In genomic region chr22:42939941-42940653, GRCh38 we compare ENCODE assay signal across 8 cellular contexts.
DNase-seq lines count a peak whose midpoint lies in the region; ATAC-seq and TF ChIP-seq lines count a peak whose summit lies in the region.

No MANE protein-coding gene starts in this region.

- TF ChIP-seq CTCF in HEK293 (tag by site-specific recombination; IDR thresholded peaks at IDR 0.05) (no peak), hepatocyte (IDR thresholded peaks at IDR 0.05; ENCODE audit: poor library complexity) (no peak), spleen (IDR thresholded peaks at IDR 0.05 in 8 of 11, conservative IDR thresholded peaks at IDR 0.05 in 3 of 11) (no peak)

- peak overlapping the region; percentile 54 for H3K4me2 ChIP-seq in hepatocyte

- peaks cover 34% of the 10 kb centered on the region for H3K4me1 Mint-ChIP-seq in activated naive CD4-positive, alpha-beta T cell treated with anti-CD3 and anti-CD28 coated beads for 36 hours (ENCODE audit: low read depth)

- peaks cover 0 to 3% of the 10 kb centered on the region in 2 experiments; a peak in 1 of 3 replicates for H3K36me3 ChIP-seq in HEK293 (ENCODE audit: control insufficient read depth in 2 of 2, insufficient read depth in 1 of 2, low read length in 2 of 2)
- H3K36me3 ChIP-seq in adipocyte (ENCODE audit: control insufficient read depth, insufficient read depth, low read length, severe bottlenecking), result peaks cover 4% of the 10 kb centered on the region
- no peaks in the 10 kb centered on the region for H3K36me3 ChIP-seq in hepatocyte (replicated peaks; ENCODE audit: insufficient read depth, low read depth)
- H3K36me3 ChIP-seq in spleen, result peaks cover 0 to 10% (median 0%) of the 10 kb centered on the region in 6 donors

- TF ChIP-seq POLR2A in spleen (IDR thresholded peaks at IDR 0.05), result no peak

- H3K27me3 ChIP-seq in adipocyte (replicated peaks; ENCODE audit: control insufficient read depth, insufficient read depth, low read length), result no peaks in the 10 kb centered on the region
- no peaks in the 10 kb centered on the region for H3K27me3 ChIP-seq in hepatocyte
- no peaks in the 10 kb centered on the region for H3K27me3 ChIP-seq in spleen (replicated peaks in 1 of 7)

- no peaks in the 10 kb centered on the region for H3K9me2 ChIP-seq in hepatocyte (replicated peaks; ENCODE audit: insufficient read depth)

- DNase-seq in adipocyte (ENCODE audit: low read depth) (peak; percentile 69), hepatocyte (ENCODE audit: low spot score) (peak; percentile 82), spleen (no peak), DMS79 (lab: John Stamatoyannopoulos, UW) (no peak)
- no peak for DNase-seq in stimulated activated naive CD4-positive, alpha-beta T cell treated with Interleukin-2 at 50 U/mL for 16 hours (lab: John Stamatoyannopoulos, UW)
- no peak for DNase-seq in activated naive CD4-positive, alpha-beta T cell treated with anti-CD3 and anti-CD28 coated beads for 36 hours

- H3K4me3 ChIP-seq in HEK293 (ENCODE audit: low read depth, low read length) (no peak overlapping the region), adipocyte (ENCODE audit: low read length) (peak overlapping the region; percentile 21), hepatocyte (no peak overlapping the region), spleen (no peak overlapping the region)

- 46% methylated on average over 12 of the region's 12 CpGs for WGBS in hepatocyte (ENCODE audit: low lambda C conversion rate, missing lambda C conversion rate)
- 59 to 80% (median 76%) methylated on average over 12 of the region's 12 CpGs for WGBS in spleen, 5 donors

- POLR2A ChIA-PET in HEK293 (lab: Yijun Ruan, JAX), result interaction anchor here (0.6 to 1.3 kb wide), 3 partner anchors 14 to 74 kb away, joined by 3 read pairs; no protein-coding TSS in a partner anchor

- no peak overlapping the region for H3K9ac ChIP-seq in adipocyte (ENCODE audit: low read length)

- H4K20me1 ChIP-seq in hepatocyte (ENCODE audit: insufficient read depth, poor library complexity, severe bottlenecking), result peaks cover 17% of the 10 kb centered on the region

- CTCF ChIA-PET in HEK293 (lab: Yijun Ruan, JAX), result interaction anchor here (0.5 to 0.9 kb wide), 3 partner anchors 19 to 117 kb away, joined by 3 to 4 read pairs (median 3); no protein-coding TSS in a partner anchor
- CTCF ChIA-PET in activated naive CD4-positive, alpha-beta T cell treated with anti-CD3 and anti-CD28 coated beads for 36 hours (lab: Charles Lee), result no interaction called here

- H3K4me1 ChIP-seq in HEK293 (ENCODE audit: control insufficient read depth, insufficient read depth, low read length), result peaks cover 15% of the 10 kb centered on the region
- H3K4me1 ChIP-seq in adipocyte (ENCODE audit: control insufficient read depth, insufficient read depth, low read length), result peaks cover 46% of the 10 kb centered on the region
- peaks cover 35% of the 10 kb centered on the region for H3K4me1 ChIP-seq in hepatocyte (ENCODE audit: insufficient read depth)
- peaks cover 35 to 61% (median 54%) of the 10 kb centered on the region in 6 donors for H3K4me1 ChIP-seq in spleen

- H3K36me3 Mint-ChIP-seq in activated naive CD4-positive, alpha-beta T cell treated with anti-CD3 and anti-CD28 coated beads for 36 hours (ENCODE audit: low read depth), result peaks cover 1% of the 10 kb centered on the region

- no peak overlapping the region for H2AFZ ChIP-seq in hepatocyte

- H3K79me2 ChIP-seq in hepatocyte, result peaks cover 92% of the 10 kb centered on the region

- intact Hi-C loops in spleen (cut with DNase I; ENCODE audit: low total_unique reads), result no loop called here
- intact Hi-C loops in activated naive CD4-positive, alpha-beta T cell treated with anti-CD3 and anti-CD28 coated beads for 36 hours (cut with micrococcal nuclease), result no loop called here

- H3K9me3 ChIP-seq in HEK293 (ENCODE audit: control insufficient read depth, insufficient read depth, low read depth, low read length) (no peaks in the 10 kb centered on the region), adipocyte (ENCODE audit: control insufficient read depth, low read length) (no peaks in the 10 kb centered on the region), hepatocyte (ENCODE audit: low read depth) (no peaks in the 10 kb centered on the region), spleen (no peaks in the 10 kb centered on the region)

- H3K27me3 Mint-ChIP-seq in activated naive CD4-positive, alpha-beta T cell treated with anti-CD3 and anti-CD28 coated beads for 36 hours (ENCODE audit: low read depth), result no peaks in the 10 kb centered on the region

- H3K9me3 Mint-ChIP-seq in activated naive CD4-positive, alpha-beta T cell treated with anti-CD3 and anti-CD28 coated beads for 36 hours, result no peaks in the 10 kb centered on the region

- H3K27ac ChIP-seq in HEK293 (ENCODE audit: extremely low read depth, low read depth, low read length) (peak overlapping the region; percentile 38; the same call in 1 of the 2 replicates), hepatocyte (peak overlapping the region; percentile 92), spleen (peak overlapping the region in 5 of 8 donors; percentile 4 to 94 (median 79))

- ATAC-seq in HG03045 (IDR thresholded peaks at IDR 0.05; ENCODE audit: unreplicated experiment), result no peak

- H3K27ac Mint-ChIP-seq in activated naive CD4-positive, alpha-beta T cell treated with anti-CD3 and anti-CD28 coated beads for 36 hours, result no peak overlapping the region

- no peak overlapping the region for H3K4me3 Mint-ChIP-seq in activated naive CD4-positive, alpha-beta T cell treated with anti-CD3 and anti-CD28 coated beads for 36 hours

TF ChIP-seq in HEK293, 187 proteins besides CTCF, POLR2A, EP300 and RAD21 (continues in another document):
- peak; percentile 66 for TF ChIP-seq WT1 (tag by site-specific recombination; IDR thresholded peaks at IDR 0.05)
- 0 out of 2 replicates have a peak, but pooled peaks have one; percentile 3 for TF ChIP-seq ZNF654 (tag by site-specific recombination; IDR thresholded peaks at IDR 0.05; ENCODE audit: low read depth)
- TF ChIP-seq ZBTB8A (tag by site-specific recombination; IDR thresholded peaks at IDR 0.05), result no peak
- TF ChIP-seq, protein P1, sequence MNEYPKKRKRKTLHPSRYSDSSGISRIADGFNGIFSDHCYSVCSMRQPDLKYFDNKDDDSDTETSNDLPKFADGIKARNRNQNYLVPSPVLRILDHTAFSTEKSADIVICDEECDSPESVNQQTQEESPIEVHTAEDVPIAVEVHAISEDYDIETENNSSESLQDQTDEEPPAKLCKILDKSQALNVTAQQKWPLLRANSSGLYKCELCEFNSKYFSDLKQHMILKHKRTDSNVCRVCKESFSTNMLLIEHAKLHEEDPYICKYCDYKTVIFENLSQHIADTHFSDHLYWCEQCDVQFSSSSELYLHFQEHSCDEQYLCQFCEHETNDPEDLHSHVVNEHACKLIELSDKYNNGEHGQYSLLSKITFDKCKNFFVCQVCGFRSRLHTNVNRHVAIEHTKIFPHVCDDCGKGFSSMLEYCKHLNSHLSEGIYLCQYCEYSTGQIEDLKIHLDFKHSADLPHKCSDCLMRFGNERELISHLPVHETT (tag by site-specific recombination; IDR thresholded peaks at IDR 0.05), result peak; percentile 92
- TF ChIP-seq SP2 (tag by site-specific recombination; IDR thresholded peaks at IDR 0.05), result 0 out of 2 replicates have a peak, but pooled peaks have one; percentile 12
- TF ChIP-seq IKZF3 (tag by site-specific recombination; IDR thresholded peaks at IDR 0.05), result peak; percentile 72
- peak; percentile 53; the same call in 1 of the 2 replicates for TF ChIP-seq ZNF558 (tag by site-specific recombination; IDR thresholded peaks at IDR 0.05)
- peak; percentile 66 for TF ChIP-seq ZIC2 (tag by site-specific recombination; IDR thresholded peaks at IDR 0.05)
- no peak; the same call in 1 of the 2 replicates for TF ChIP-seq ZNF2 (tag by site-specific recombination; IDR thresholded peaks at IDR 0.05)
- TF ChIP-seq ZNF585B (tag by site-specific recombination; IDR thresholded peaks at IDR 0.05), result no peak
- TF ChIP-seq ZXDB (tag by site-specific recombination; IDR thresholded peaks at IDR 0.05), result 0 out of 2 replicates have a peak, but pooled peaks have one; percentile 24
- TF ChIP-seq GLIS1 (tag by site-specific recombination; IDR thresholded peaks at IDR 0.05), result peak; percentile 97
- no peak for TF ChIP-seq ZNF18 (tag by site-specific recombination; IDR thresholded peaks at IDR 0.05)
- no peak for TF ChIP-seq ZNF121 (tag by site-specific recombination; IDR thresholded peaks at IDR 0.05)
- TF ChIP-seq, protein P2, sequence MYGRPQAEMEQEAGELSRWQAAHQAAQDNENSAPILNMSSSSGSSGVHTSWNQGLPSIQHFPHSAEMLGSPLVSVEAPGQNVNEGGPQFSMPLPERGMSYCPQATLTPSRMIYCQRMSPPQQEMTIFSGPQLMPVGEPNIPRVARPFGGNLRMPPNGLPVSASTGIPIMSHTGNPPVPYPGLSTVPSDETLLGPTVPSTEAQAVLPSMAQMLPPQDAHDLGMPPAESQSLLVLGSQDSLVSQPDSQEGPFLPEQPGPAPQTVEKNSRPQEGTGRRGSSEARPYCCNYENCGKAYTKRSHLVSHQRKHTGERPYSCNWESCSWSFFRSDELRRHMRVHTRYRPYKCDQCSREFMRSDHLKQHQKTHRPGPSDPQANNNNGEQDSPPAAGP (tag by site-specific recombination; IDR thresholded peaks at IDR 0.05), result peak; percentile 71
- TF ChIP-seq SCRT2 (tag by site-specific recombination; IDR thresholded peaks at IDR 0.05), result peak; percentile 44; the same call in 1 of the 2 replicates
- peak; percentile 75 for TF ChIP-seq ZNF366 (tag by site-specific recombination; conservative IDR thresholded peaks at IDR 0.05)
- TF ChIP-seq ZNF324 (tag by site-specific recombination; IDR thresholded peaks at IDR 0.05), result peak; percentile 27; the same call in 1 of the 2 replicates

Comparison
In these comparisons a context has a peak if more than half of its experiments do, and no peak if none do; other contexts are left out.
1. H3K27ac ChIP-seq: peak in every context shown above with its lines; median percentile 92 in hepatocyte; 79 in spleen; 38 in HEK293.
2. DNase-seq: peak in adipocyte (single experiment) and hepatocyte (single experiment); none in spleen (single experiment), stimulated activated naive CD4-positive, alpha-beta T cell treated with Interleukin-2 at 50 U/mL for 16 hours (single experiment), activated naive CD4-positive, alpha-beta T cell treated with anti-CD3 and anti-CD28 coated beads for 36 hours (single experiment) and DMS79 (single experiment).